In the genomic region with DNA sequence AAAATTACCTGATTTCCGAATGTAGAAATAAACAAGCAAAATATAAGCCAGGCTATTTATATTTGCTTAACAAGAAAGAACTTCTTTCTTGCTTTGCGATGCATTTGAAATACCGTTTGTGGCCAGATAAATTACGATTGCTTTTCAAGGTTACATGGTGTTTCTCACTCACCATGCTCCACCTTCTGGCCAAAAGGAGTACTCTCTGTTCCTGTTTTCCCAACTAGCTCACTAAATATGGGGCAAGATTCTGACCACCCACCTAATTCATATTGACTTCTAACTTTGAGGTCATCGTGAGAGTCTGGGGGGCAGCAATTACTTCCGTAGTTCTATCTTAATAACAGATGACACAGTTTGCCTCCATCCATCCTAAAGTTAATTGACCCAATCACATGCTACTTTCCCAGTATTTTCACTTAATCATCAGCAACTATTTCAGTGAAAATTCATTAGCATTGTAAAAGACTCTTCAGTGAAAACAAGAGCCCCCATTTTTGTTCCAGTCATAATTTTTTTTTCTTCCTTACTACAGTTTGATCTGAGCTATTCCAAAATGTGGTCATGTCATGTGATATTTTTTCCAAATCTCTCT, we compare ENCODE assay signal across 8 cellular contexts. TPM values are rescaled to one million over a fixed set of nuclear protein-coding genes. Genes with fewer than 3 reads are reported as not detected.
A peak's percentile ranks its signal among the peaks of the same experiment; 100 is the strongest.
DNase-seq lines count a peak whose midpoint lies in the region; FAIRE-seq and TF ChIP-seq lines count a peak whose summit lies in the region.

No MANE protein-coding gene starts in this region.

- CTCF ChIA-PET in HEK293 (lab: Yijun Ruan, JAX): interaction anchor here (0.6 to 6.5 kb wide), 33 partner anchors 10 to 1558 kb away, joined by 3 to 130 read pairs (median 4); partner anchors contain the start of genes ACP3 and CPNE4

- H3K4me1 ChIP-seq in DOHH2 (ENCODE audit: control insufficient read depth, low read length) (peaks cover 3% of the 10 kb centered on the region; the same call in 1 of the 2 replicates), HEK293 (ENCODE audit: control insufficient read depth, insufficient read depth, low read length) (no peaks in the 10 kb centered on the region), neutrophil (ENCODE audit: control insufficient read depth in 1 of 2, insufficient read depth in 1 of 2, low read depth in 1 of 2, low read length in 1 of 2) (peaks cover 20 to 34% of the 10 kb centered on the region in 2 experiments)

- H3K4me3 ChIP-seq in DOHH2 (ENCODE audit: low read length) (no peak overlapping the region), HEK293 (ENCODE audit: low read depth, low read length) (no peak overlapping the region), foreskin fibroblast (ENCODE audit: low read depth in 1 of 2, low read length in 2 of 2) (no peak overlapping the region), neutrophil (ENCODE audit: low read depth in 1 of 2, low read length in 1 of 2) (peak overlapping the region; percentile 19 to 47)

- H3K27me3 ChIP-seq in DOHH2 (ENCODE audit: control insufficient read depth, low read length) (no peaks in the 10 kb centered on the region), neutrophil (no peaks in the 10 kb centered on the region)

- DNase-seq in NCI-H2081 (lab: John Stamatoyannopoulos, UW): peak; percentile 69 to 78
- peak; percentile 56 to 84 for DNase-seq in foreskin fibroblast
- DNase-seq in activated CD8-positive, alpha-beta memory T cell treated with anti-CD3 and anti-CD28 coated beads, Interleukin-2, amount 50 U/mL, for 4 hours: no peak
- DNase-seq in activated T-helper 2 cell treated with anti-CD3 and anti-CD28 coated beads, Interferon-gamma antibody, Interleukin-2, Interleukin-4, amounts not matched to agents 10 μg/mL and 5 μg/mL and 100 μg/mL, durations not matched to agents 14 hours and 24 hours and 36 hours (ENCODE audit: low spot score): no peak

- H3K79me2 ChIP-seq in DOHH2 (ENCODE audit: control insufficient read depth, low read length): no peaks in the 10 kb centered on the region

- no peaks in the 10 kb centered on the region for H3K4me1 Mint-ChIP-seq in activated T-helper 2 cell treated with anti-CD3 and anti-CD28 coated beads, Interferon-gamma antibody, Interleukin-2, Interleukin-4, amounts not matched to agents 10 μg/mL and 5 μg/mL and 100 μg/mL, durations not matched to agents 14 hours and 24 hours and 36 hours (ENCODE audit: low read depth)

- no peaks in the 10 kb centered on the region for H3K9me3 Mint-ChIP-seq in activated T-helper 2 cell treated with anti-CD3 and anti-CD28 coated beads, Interferon-gamma antibody, Interleukin-2, Interleukin-4, amounts not matched to agents 10 μg/mL and 5 μg/mL and 100 μg/mL, durations not matched to agents 14 hours and 24 hours and 36 hours

- H3K4me2 ChIP-seq in DOHH2 (ENCODE audit: low read length): peak overlapping the region; percentile 38; the same call in 1 of the 2 replicates

- no peaks in the 10 kb centered on the region for H3K9me3 ChIP-seq in DOHH2 (ENCODE audit: control insufficient read depth, insufficient read depth, low read length)
- no peaks in the 10 kb centered on the region for H3K9me3 ChIP-seq in HEK293 (ENCODE audit: control insufficient read depth, insufficient read depth, low read depth, low read length)
- no peaks in the 10 kb centered on the region for H3K9me3 ChIP-seq in neutrophil

- no peaks in the 10 kb centered on the region for H3K9me2 ChIP-seq in DOHH2 (replicated peaks; ENCODE audit: control insufficient read depth, low read length)

- TF ChIP-seq CTCF in DOHH2 (IDR thresholded peaks at IDR 0.05; ENCODE audit: low read depth, low read length, poor library complexity, severe bottlenecking) (peak; percentile 77), HEK293 (tag by site-specific recombination; IDR thresholded peaks at IDR 0.05) (peak; percentile 42; the same call in 1 of the 2 replicates), foreskin fibroblast (IDR thresholded peaks at IDR 0.05; ENCODE audit: low read depth, low read length) (peak; percentile 84), neutrophil (IDR thresholded peaks at IDR 0.05) (peak; percentile 88)

- H3K36me3 Mint-ChIP-seq in activated T-helper 2 cell treated with anti-CD3 and anti-CD28 coated beads, Interferon-gamma antibody, Interleukin-2, Interleukin-4, amounts not matched to agents 10 μg/mL and 5 μg/mL and 100 μg/mL, durations not matched to agents 14 hours and 24 hours and 36 hours (ENCODE audit: low read depth): no peaks in the 10 kb centered on the region

- peaks cover 24% of the 10 kb centered on the region for H3K27me3 Mint-ChIP-seq in activated T-helper 2 cell treated with anti-CD3 and anti-CD28 coated beads, Interferon-gamma antibody, Interleukin-2, Interleukin-4, amounts not matched to agents 10 μg/mL and 5 μg/mL and 100 μg/mL, durations not matched to agents 14 hours and 24 hours and 36 hours (ENCODE audit: low read depth)

- H3K36me3 ChIP-seq in DOHH2 (ENCODE audit: control insufficient read depth, low read length) (no peaks in the 10 kb centered on the region), HEK293 (ENCODE audit: control insufficient read depth in 2 of 2, insufficient read depth in 1 of 2, low read length in 2 of 2) (no peaks in the 10 kb centered on the region), neutrophil (peaks cover 62% of the 10 kb centered on the region)

- intact Hi-C loops in activated T-helper 2 cell treated with anti-CD3 and anti-CD28 coated beads, Interferon-gamma antibody, Interleukin-2, Interleukin-4, amounts not matched to agents 10 μg/mL and 5 μg/mL and 100 μg/mL, durations not matched to agents 14 hours and 24 hours and 36 hours (cut with micrococcal nuclease): loop anchor here (1.0 kb wide), 1 partner anchor 90 kb away; no protein-coding TSS in a partner anchor

- H4K20me1 ChIP-seq in DOHH2 (ENCODE audit: control insufficient read depth, insufficient read depth, low read depth, low read length): no peaks in the 10 kb centered on the region

- H3K4me3 Mint-ChIP-seq in activated T-helper 2 cell treated with anti-CD3 and anti-CD28 coated beads, Interferon-gamma antibody, Interleukin-2, Interleukin-4, amounts not matched to agents 10 μg/mL and 5 μg/mL and 100 μg/mL, durations not matched to agents 14 hours and 24 hours and 36 hours (ENCODE audit: low read depth): no peak overlapping the region

- no peak overlapping the region for H3K27ac ChIP-seq in DOHH2 (ENCODE audit: low read depth, low read length)
- H3K27ac ChIP-seq in HEK293 (ENCODE audit: extremely low read depth, low read depth, low read length): no peak overlapping the region
- peak overlapping the region; percentile 55 for H3K27ac ChIP-seq in neutrophil

- peak; percentile 42 for FAIRE-seq in TTC549 (lab: Jason Lieb, UNC)

- POLR2A ChIA-PET in HEK293 (lab: Yijun Ruan, JAX): no interaction called here

- H3K27ac Mint-ChIP-seq in activated T-helper 2 cell treated with anti-CD3 and anti-CD28 coated beads, Interferon-gamma antibody, Interleukin-2, Interleukin-4, amounts not matched to agents 10 μg/mL and 5 μg/mL and 100 μg/mL, durations not matched to agents 14 hours and 24 hours and 36 hours: no peak overlapping the region

- no peaks in the 10 kb centered on the region for H3F3A ChIP-seq in DOHH2 (ENCODE audit: control insufficient read depth, insufficient read depth)

TF ChIP-seq in HEK293, 187 proteins besides CTCF, POLR2A, EP300 and RAD21:
- TF ChIP-seq ZNF184 (tag by site-specific recombination; IDR thresholded peaks at IDR 0.05): no peak
- peak; percentile 51; the same call in 1 of the 2 replicates for TF ChIP-seq PRDM1 (tag by site-specific recombination; IDR thresholded peaks at IDR 0.05)
- TF ChIP-seq ZNF654 (tag by site-specific recombination; IDR thresholded peaks at IDR 0.05; ENCODE audit: low read depth): peak; percentile 69
- TF ChIP-seq TRIM28 (IDR thresholded peaks at IDR 0.05; ENCODE audit: borderline replicate concordance, low read length): no peak
- no peak for TF ChIP-seq SETDB1 (IDR thresholded peaks at IDR 0.05; ENCODE audit: insufficient read length, low read length)

RNA-seq across cellular contexts. Expression of gene ACP3, which starts 25.9 kb away (rescaled TPM):
- not detected in 2 replicates for total RNA-seq in activated T-helper 2 cell treated with anti-CD3 and anti-CD28 coated beads, Interferon-gamma antibody, Interleukin-2, Interleukin-4, amounts not matched to agents 10 μg/mL and 5 μg/mL and 100 μg/mL, durations not matched to agents 14 hours and 24 hours and 36 hours

Comparison
In these comparisons a context has a peak if more than half of its experiments do, and no peak if none do; other contexts are left out.
1. H3K4me3 ChIP-seq: peak in neutrophil (2 of 2); none in DOHH2 (single experiment), HEK293 (single experiment) and foreskin fibroblast (0 of 2).
2. DNase-seq: peak in NCI-H2081 (2 of 2) and foreskin fibroblast (2 of 2); none in activated CD8-positive, alpha-beta memory T cell treated with anti-CD3 and anti-CD28 coated beads, Interleukin-2, amount 50 U/mL, for 4 hours (single experiment) and activated T-helper 2 cell treated with anti-CD3 and anti-CD28 coated beads, Interferon-gamma antibody, Interleukin-2, Interleukin-4, amounts not matched to agents 10 μg/mL and 5 μg/mL and 100 μg/mL, durations not matched to agents 14 hours and 24 hours and 36 hours (single experiment).
3. Peak in every context shown above with its lines, with median percentiles within 50 percentile points of each other: CTCF ChIP-seq.